Comparison of ENCODE assay signal across 7 cellular contexts in genomic region chr14:51860164-51860835, GRCh38. TPM values are rescaled to one million over a fixed set of nuclear protein-coding genes. Genes with fewer than 3 reads are reported as not detected.
DNase-seq lines count a peak whose midpoint lies in the region; ATAC-seq and TF ChIP-seq lines count a peak whose summit lies in the region.

Gene GNG2 (plus strand): TSS chr14:51860612. CDS start chr14:51950679, 90,067 bp downstream.

- ATAC-seq in GM18867 (IDR thresholded peaks at IDR 0.05; ENCODE audit: unreplicated experiment) = peak; percentile 91
- ATAC-seq in HG03066 (IDR thresholded peaks at IDR 0.05; ENCODE audit: low read depth, unreplicated experiment) = peak; percentile 86
- ATAC-seq in activated CD4-positive, CD25-positive, alpha-beta regulatory T cell treated with anti-CD3 and anti-CD28 coated beads, Interleukin-2, amount 50 U/mL, for 24 hours = peak; percentile 88

- H3K27me3 ChIP-seq in kidney epithelial cell (ENCODE audit: control insufficient read depth, insufficient read depth, low read length) = no peaks in the 10 kb centered on the region

- H3K4me3 ChIP-seq in kidney epithelial cell (ENCODE audit: low read depth, low read length) = peak within 1 kb of the TSS; percentile 36

- H3K36me3 ChIP-seq in kidney epithelial cell (ENCODE audit: control insufficient read depth, insufficient read depth, low read length) = no peaks in the 10 kb centered on the region

- DNase-seq in NCI-H226 = peak; percentile 45
- peak; percentile 69 for DNase-seq in cerebellar cortex (ENCODE audit: low spot score)
- DNase-seq in kidney epithelial cell (ENCODE audit: low read depth) = peak; percentile 28
- DNase-seq in stimulated activated CD4-positive, alpha-beta T cell treated with anti-CD3 and anti-CD28 coated beads, Interleukin-15, amount 100 ng/mL, for 24 hours = peak; percentile 84

- no peak for TF ChIP-seq CTCF in kidney epithelial cell (IDR thresholded peaks at IDR 0.05; ENCODE audit: insufficient read depth, low read length, poor library complexity, severe bottlenecking)

RNA-seq across cellular contexts. Expression of gene GNG2, which starts in this region (rescaled TPM):
- total RNA-seq in kidney epithelial cell = 3.3 and 4.1 TPM in 2 replicates

Comparison
In these comparisons a context has a peak if more than half of its experiments do, and no peak if none do; other contexts are left out.
1. Peak in every context shown above with its lines: DNase-seq, ATAC-seq and H3K4me3 ChIP-seq.
2. DNase-seq: peak in every context shown above with its lines; median percentile 84 in stimulated activated CD4-positive, alpha-beta T cell treated with anti-CD3 and anti-CD28 coated beads, Interleukin-15, amount 100 ng/mL, for 24 hours; 69 in cerebellar cortex; 45 in NCI-H226; 28 in kidney epithelial cell.